Comparison of ENCODE assay signal across 8 cellular contexts in genomic region chr4:82889287-82889686, GRCh38. TPM values are rescaled to one million over a fixed set of nuclear protein-coding genes. Genes with fewer than 3 reads are reported as not detected.
A peak's percentile ranks its signal among the peaks of the same experiment; 100 is the strongest.
DNase-seq lines count a peak whose midpoint lies in the region; ATAC-seq and TF ChIP-seq lines count a peak whose summit lies in the region.

No MANE protein-coding gene starts in this region.

- H3K4me1 Mint-ChIP-seq in T-helper 2 cell treated with Interferon-gamma antibody and Interleukin-4, amounts not matched to agents 5 μg/mL and 100 μg/mL, for 36 hours (ENCODE audit: low read depth) = peaks cover 38% of the 10 kb centered on the region
- peaks cover 33% of the 10 kb centered on the region for H3K4me1 Mint-ChIP-seq in WTC11
- peaks cover 39% of the 10 kb centered on the region for H3K4me1 Mint-ChIP-seq in stimulated activated effector memory CD8-positive, alpha-beta T cell treated with anti-CD3 and anti-CD28 coated beads, Interleukin-12 subunit alpha, Interleukin-12 subunit beta, amount 100 ng/mL, for 72 hours

- H3K27ac ChIP-seq in foreskin keratinocyte = peak overlapping the region; percentile 94

- no peaks in the 10 kb centered on the region for H3K27me3 Mint-ChIP-seq in T-helper 2 cell treated with Interferon-gamma antibody and Interleukin-4, amounts not matched to agents 5 μg/mL and 100 μg/mL, for 36 hours (ENCODE audit: low read depth)
- no peaks in the 10 kb centered on the region for H3K27me3 Mint-ChIP-seq in WTC11 (ENCODE audit: low read depth)

- H3K27me3 ChIP-seq in foreskin keratinocyte = no peaks in the 10 kb centered on the region

- CTCF ChIA-PET in WTC11 (lab: Charles Lee) = interaction anchor here (0.6 to 1.1 kb wide), 3 partner anchors 37 to 1675 kb away, joined by 3 to 4 read pairs (median 4); no protein-coding TSS in a partner anchor

- no peaks in the 10 kb centered on the region for H3K9me3 Mint-ChIP-seq in T-helper 2 cell treated with Interferon-gamma antibody and Interleukin-4, amounts not matched to agents 5 μg/mL and 100 μg/mL, for 36 hours
- H3K9me3 Mint-ChIP-seq in WTC11 = no peaks in the 10 kb centered on the region
- H3K9me3 Mint-ChIP-seq in stimulated activated effector memory CD8-positive, alpha-beta T cell treated with anti-CD3 and anti-CD28 coated beads, Interleukin-12 subunit alpha, Interleukin-12 subunit beta, amount 100 ng/mL, for 72 hours = no peaks in the 10 kb centered on the region

- peak overlapping the region; percentile 97 for H3K27ac Mint-ChIP-seq in T-helper 2 cell treated with Interferon-gamma antibody and Interleukin-4, amounts not matched to agents 5 μg/mL and 100 μg/mL, for 36 hours
- no peak overlapping the region for H3K27ac Mint-ChIP-seq in WTC11
- H3K27ac Mint-ChIP-seq in stimulated activated effector memory CD8-positive, alpha-beta T cell treated with anti-CD3 and anti-CD28 coated beads, Interleukin-12 subunit alpha, Interleukin-12 subunit beta, amount 100 ng/mL, for 72 hours = peak overlapping the region; percentile 97

- peaks cover 28% of the 10 kb centered on the region for H3K36me3 Mint-ChIP-seq in T-helper 2 cell treated with Interferon-gamma antibody and Interleukin-4, amounts not matched to agents 5 μg/mL and 100 μg/mL, for 36 hours (ENCODE audit: low read depth)
- H3K36me3 Mint-ChIP-seq in WTC11 = peaks cover 11% of the 10 kb centered on the region
- peaks cover 63% of the 10 kb centered on the region for H3K36me3 Mint-ChIP-seq in stimulated activated effector memory CD8-positive, alpha-beta T cell treated with anti-CD3 and anti-CD28 coated beads, Interleukin-12 subunit alpha, Interleukin-12 subunit beta, amount 100 ng/mL, for 72 hours

- no peak for DNase-seq in T-helper 2 cell treated with Interferon-gamma antibody and Interleukin-4, amounts not matched to agents 5 μg/mL and 100 μg/mL, for 36 hours (ENCODE audit: low spot score)
- no peak for DNase-seq in T-helper 2 cell
- no peak for DNase-seq in WTC11 (ENCODE audit: low spot score)
- DNase-seq in foreskin keratinocyte = no peak
- no peak for DNase-seq in stimulated activated effector memory CD8-positive, alpha-beta T cell treated with anti-CD3 and anti-CD28 coated beads, Interleukin-12 subunit alpha, Interleukin-12 subunit beta, amount 100 ng/mL, for 72 hours (ENCODE audit: low spot score in 2 of 2)
- no peak for DNase-seq in left lobe of liver (ENCODE audit: low spot score)
- no peak for DNase-seq in T-helper 9 cell
- no peak for DNase-seq in stimulated activated CD4-positive, alpha-beta T cell treated with anti-CD3 and anti-CD28 coated beads, Interleukin-4, amount 100 ng/mL, for 4 hours

- POLR2A ChIA-PET in WTC11 (lab: Charles Lee) = interaction anchor here (0.6 to 0.7 kb wide), 3 partner anchors 33 to 146 kb away, joined by 4 to 9 read pairs (median 9); partner anchors contain the start of gene COPS4

- ATAC-seq in WTC11 (no peak), foreskin keratinocyte (no peak), left lobe of liver (no peak)
- no peak for ATAC-seq in stimulated activated effector memory CD8-positive, alpha-beta T cell treated with anti-CD3 and anti-CD28 coated beads, Interleukin-12 subunit alpha, Interleukin-12 subunit beta, amount 100 ng/mL, for 72 hours

- TF ChIP-seq CTCF in WTC11 (IDR thresholded peaks at IDR 0.05) (no peak), foreskin keratinocyte (conservative IDR thresholded peaks at IDR 0.05) (no peak)

- H3K4me1 ChIP-seq in foreskin keratinocyte = peaks cover 22% of the 10 kb centered on the region

- peak overlapping the region; percentile 94 for H3K4me3 Mint-ChIP-seq in T-helper 2 cell treated with Interferon-gamma antibody and Interleukin-4, amounts not matched to agents 5 μg/mL and 100 μg/mL, for 36 hours
- peak overlapping the region; percentile 93 for H3K4me3 Mint-ChIP-seq in WTC11
- H3K4me3 Mint-ChIP-seq in stimulated activated effector memory CD8-positive, alpha-beta T cell treated with anti-CD3 and anti-CD28 coated beads, Interleukin-12 subunit alpha, Interleukin-12 subunit beta, amount 100 ng/mL, for 72 hours = peak overlapping the region; percentile 92

TF ChIP-seq in WTC11, 78 proteins besides CTCF, POLR2A, EP300 and RAD21:
- TF ChIP-seq ELF4 (CRISPR knock-in tag; IDR thresholded peaks at IDR 0.05; ENCODE audit: low read depth) = no peak
- TF ChIP-seq PRRX2 (CRISPR knock-in tag; IDR thresholded peaks at IDR 0.05) = no peak
- no peak for TF ChIP-seq MLX (CRISPR knock-in tag; IDR thresholded peaks at IDR 0.05)
- TF ChIP-seq ZNF416 (CRISPR knock-in tag; IDR thresholded peaks at IDR 0.05) = no peak
- TF ChIP-seq CREB1 (CRISPR knock-in tag; IDR thresholded peaks at IDR 0.05) = no peak
- TF ChIP-seq NFYB (CRISPR knock-in tag; conservative IDR thresholded peaks at IDR 0.05; ENCODE audit: low read depth) = no peak
- no peak for TF ChIP-seq ZBTB43 (CRISPR knock-in tag; IDR thresholded peaks at IDR 0.05)
- TF ChIP-seq KAT7 (CRISPR knock-in tag; IDR thresholded peaks at IDR 0.05; ENCODE audit: borderline replicate concordance) = no peak
- no peak for TF ChIP-seq NR2C2 (CRISPR knock-in tag; IDR thresholded peaks at IDR 0.05)
- no peak for TF ChIP-seq NR1H2 (CRISPR knock-in tag; IDR thresholded peaks at IDR 0.05)
- no peak for TF ChIP-seq CREM (CRISPR knock-in tag; IDR thresholded peaks at IDR 0.05)
- no peak for TF ChIP-seq JUN (CRISPR knock-in tag; IDR thresholded peaks at IDR 0.05)

RNA-seq across cellular contexts. Expression of gene SEC31A, which starts 1.7 kb away (rescaled TPM):
- total RNA-seq in WTC11 (2021) (106 to 137 TPM (median 122 TPM) in 3 replicates), foreskin keratinocyte (124 and 162 TPM in 2 replicates), left lobe of liver (108 TPM)
- 84.2 and 98.4 TPM in 2 replicates for polyA plus RNA-seq in foreskin keratinocyte

RNA-seq across cellular contexts. Expression of gene THAP9, which starts 11.2 kb away (rescaled TPM):
- total RNA-seq in WTC11 (2021) (16.8 to 17.7 TPM (median 17.0 TPM) in 3 replicates), foreskin keratinocyte (1.6 and 1.8 TPM in 2 replicates), left lobe of liver (2.6 TPM)
- polyA plus RNA-seq in foreskin keratinocyte = 0.34 and 0.58 TPM in 2 replicates
